ENCODE assay signal across 1 cellular context in the genomic region with DNA sequence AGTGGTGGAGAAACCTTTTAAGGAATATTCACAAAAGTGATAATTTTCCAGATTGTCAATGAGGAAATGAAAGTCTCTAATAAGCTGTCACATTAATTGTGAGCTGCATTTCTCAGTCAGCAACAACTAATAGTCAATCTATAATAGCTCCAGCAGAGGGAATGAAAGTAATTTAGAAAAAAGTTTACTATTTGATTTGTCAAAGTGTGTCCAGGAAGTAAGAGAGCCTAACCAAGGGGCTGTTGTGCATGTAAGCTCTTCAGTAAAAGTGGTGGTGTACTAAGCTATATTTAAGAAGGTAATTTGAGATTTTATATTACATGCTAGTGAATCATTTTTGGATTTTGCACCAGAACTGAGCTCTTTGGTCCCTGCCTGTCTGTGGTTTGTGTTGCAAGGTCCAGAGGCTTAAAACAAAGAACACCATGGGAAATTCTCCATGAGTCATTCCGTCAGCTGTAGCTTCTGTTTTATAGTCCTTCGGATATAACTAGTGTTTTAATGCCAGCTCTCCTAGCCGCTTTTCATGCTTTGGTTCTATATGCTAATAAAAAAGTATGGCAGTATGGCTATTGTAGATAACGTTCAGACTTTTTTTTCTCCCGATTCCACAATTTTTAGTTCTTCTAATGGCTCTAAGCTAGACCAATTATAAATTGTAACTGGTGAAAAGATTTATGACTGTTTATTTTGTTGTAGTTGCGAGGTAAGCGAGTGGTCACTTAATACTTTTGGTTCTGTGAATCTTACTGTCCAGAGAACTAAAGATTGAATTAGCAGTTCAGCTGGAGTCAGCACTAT.
TF ChIP-seq lines count a peak whose summit lies in the region.

No MANE protein-coding gene starts in this region.

TF ChIP-seq in A549, 52 proteins besides CTCF, POLR2A, EP300 and RAD21 (continued from another document):
- TF ChIP-seq, protein P1, sequence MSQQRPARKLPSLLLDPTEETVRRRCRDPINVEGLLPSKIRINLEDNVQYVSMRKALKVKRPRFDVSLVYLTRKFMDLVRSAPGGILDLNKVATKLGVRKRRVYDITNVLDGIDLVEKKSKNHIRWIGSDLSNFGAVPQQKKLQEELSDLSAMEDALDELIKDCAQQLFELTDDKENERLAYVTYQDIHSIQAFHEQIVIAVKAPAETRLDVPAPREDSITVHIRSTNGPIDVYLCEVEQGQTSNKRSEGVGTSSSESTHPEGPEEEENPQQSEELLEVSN (IDR thresholded peaks at IDR 0.05; ENCODE audit: borderline replicate concordance, low read depth), result no peak
- TF ChIP-seq PHF8 (IDR thresholded peaks at IDR 0.05; ENCODE audit: borderline replicate concordance, low read depth) (no peak), ZC3H11A (IDR thresholded peaks at IDR 0.05) (no peak), ZFP36 (IDR thresholded peaks at IDR 0.05; ENCODE audit: borderline replicate concordance, partially characterized antibody) (no peak), ESRRA (IDR thresholded peaks at IDR 0.05; ENCODE audit: borderline replicate concordance, low read length) (no peak), GATA3 (IDR thresholded peaks at IDR 0.05; ENCODE audit: borderline replicate concordance) (peak; percentile 44; the same call in 1 of the 2 replicates), SMC3 (IDR thresholded peaks at IDR 0.05) (no peak), FOSL2 (IDR thresholded peaks at IDR 0.05) (peak; percentile 77; the same call in 1 of the 2 replicates), FOSL2 (CRISPR knock-in tag; IDR thresholded peaks at IDR 0.05) (peak; percentile 84), HOXB5 (CRISPR knock-in tag; IDR thresholded peaks at IDR 0.05) (no peak), CHD2 (IDR thresholded peaks at IDR 0.05; ENCODE audit: low read length, partially characterized antibody) (no peak), NFE2L2 (conservative IDR thresholded peaks at IDR 0.05; ENCODE audit: low read length) (no peak), TFCP2L1 (CRISPR knock-in tag; IDR thresholded peaks at IDR 0.05) (no peak), BHLHE40 (IDR thresholded peaks at IDR 0.05; ENCODE audit: low read depth, low read length) (no peak)
- TF ChIP-seq, protein P2, sequence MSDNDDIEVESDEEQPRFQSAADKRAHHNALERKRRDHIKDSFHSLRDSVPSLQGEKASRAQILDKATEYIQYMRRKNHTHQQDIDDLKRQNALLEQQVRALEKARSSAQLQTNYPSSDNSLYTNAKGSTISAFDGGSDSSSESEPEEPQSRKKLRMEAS (IDR thresholded peaks at IDR 0.05), result no peak
- TF ChIP-seq, protein P3, sequence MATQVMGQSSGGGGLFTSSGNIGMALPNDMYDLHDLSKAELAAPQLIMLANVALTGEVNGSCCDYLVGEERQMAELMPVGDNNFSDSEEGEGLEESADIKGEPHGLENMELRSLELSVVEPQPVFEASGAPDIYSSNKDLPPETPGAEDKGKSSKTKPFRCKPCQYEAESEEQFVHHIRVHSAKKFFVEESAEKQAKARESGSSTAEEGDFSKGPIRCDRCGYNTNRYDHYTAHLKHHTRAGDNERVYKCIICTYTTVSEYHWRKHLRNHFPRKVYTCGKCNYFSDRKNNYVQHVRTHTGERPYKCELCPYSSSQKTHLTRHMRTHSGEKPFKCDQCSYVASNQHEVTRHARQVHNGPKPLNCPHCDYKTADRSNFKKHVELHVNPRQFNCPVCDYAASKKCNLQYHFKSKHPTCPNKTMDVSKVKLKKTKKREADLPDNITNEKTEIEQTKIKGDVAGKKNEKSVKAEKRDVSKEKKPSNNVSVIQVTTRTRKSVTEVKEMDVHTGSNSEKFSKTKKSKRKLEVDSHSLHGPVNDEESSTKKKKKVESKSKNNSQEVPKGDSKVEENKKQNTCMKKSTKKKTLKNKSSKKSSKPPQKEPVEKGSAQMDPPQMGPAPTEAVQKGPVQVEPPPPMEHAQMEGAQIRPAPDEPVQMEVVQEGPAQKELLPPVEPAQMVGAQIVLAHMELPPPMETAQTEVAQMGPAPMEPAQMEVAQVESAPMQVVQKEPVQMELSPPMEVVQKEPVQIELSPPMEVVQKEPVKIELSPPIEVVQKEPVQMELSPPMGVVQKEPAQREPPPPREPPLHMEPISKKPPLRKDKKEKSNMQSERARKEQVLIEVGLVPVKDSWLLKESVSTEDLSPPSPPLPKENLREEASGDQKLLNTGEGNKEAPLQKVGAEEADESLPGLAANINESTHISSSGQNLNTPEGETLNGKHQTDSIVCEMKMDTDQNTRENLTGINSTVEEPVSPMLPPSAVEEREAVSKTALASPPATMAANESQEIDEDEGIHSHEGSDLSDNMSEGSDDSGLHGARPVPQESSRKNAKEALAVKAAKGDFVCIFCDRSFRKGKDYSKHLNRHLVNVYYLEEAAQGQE (IDR thresholded peaks at IDR 0.05), result no peak
